31 cellular contexts compared by ENCODE assay signal in genomic region chr16:82763371-82763770, GRCh38.
"Had no signal": no experiment of that assay in that cellular context is flagged by ENCODE, and none has a peak within 500 bp of the region (broad histone marks: within the 10 kb centered on the region; RNA-seq: fewer than 3 reads in every experiment).

No MANE protein-coding gene starts in this region.

- H3K4me3 Mint-ChIP-seq: activated B cell treated with CpG ODN at 0.5 μM for 24 hours; activated CD8-positive, alpha-beta T cell treated with anti-CD3 and anti-CD28 coated beads for 36 hours; activated naive CD8-positive, alpha-beta T cell; activated T-cell treated with anti-CD3 and anti-CD28 coated beads, Interleukin-2, amount 50 U/mL, for 4 hours; activated T-helper 17 cell treated with anti-CD3 and anti-CD28 coated beads, Interleukin-2, amount 50 U/mL, for 72 hours; effector memory CD8-positive, alpha-beta T cell; T-helper 17 cell; T-helper 2 cell treated with Interferon-gamma antibody and Interleukin-4, amounts not matched to agents 5 μg/mL and 100 μg/mL, for 36 hours had no signal

- H3K36me3 ChIP-seq: esophagus squamous epithelium, gastroesophageal sphincter, WERI-Rb-1 had no signal

- DNase-seq: activated B cell treated with CpG ODN at 0.5 μM for 24 hours; activated CD4-positive, alpha-beta T cell treated with anti-CD3 and anti-CD28 coated beads for 48 hours; activated CD4-positive, alpha-beta T cell treated with anti-CD3 and anti-CD28 coated beads, Interleukin-2, amount 50 U/mL, for 1 hour; activated CD4-positive, alpha-beta T cell treated with anti-CD3 and anti-CD28 coated beads, Interleukin-2, amount 50 U/mL, for 48 hours; activated CD8-positive, alpha-beta memory T cell treated with anti-CD3 and anti-CD28 coated beads for 24 hours; activated CD8-positive, alpha-beta T cell treated with anti-CD3 and anti-CD28 coated beads for 36 hours; activated effector memory CD4-positive, alpha-beta T cell treated with Interleukin-2 at 50 U/mL for 16 hours; activated gamma-delta T cell treated with Interleukin-2 at 50 U/mL for 16 hours; activated naive CD4-positive, alpha-beta T cell treated with anti-CD3 and anti-CD28 coated beads, Interleukin-2, amount 50 U/mL, for 16 hours; activated naive CD4-positive, alpha-beta T cell treated with Interleukin-2 at 50 U/mL for 16 hours; activated T-cell treated with anti-CD3 and anti-CD28 coated beads, Interleukin-2, amount 50 U/mL, for 4 hours; amniotic stem cell; anterior cingulate cortex; body of pancreas; caudate nucleus; cortex of kidney; dermis blood vessel endothelial cell; effector CD4-positive, alpha-beta T cell; effector memory CD8-positive, alpha-beta T cell; esophagus squamous epithelium; foreskin melanocyte; T-helper 1 cell; T-helper 17 cell; T1000; WERI-Rb-1 had no signal

- H3K27ac ChIP-seq: body of pancreas, epithelial cell of prostate, esophagus squamous epithelium, gastroesophageal sphincter, WERI-Rb-1 had no signal

- H3K4me1 ChIP-seq: body of pancreas had no signal

- H3K4me3 ChIP-seq: body of pancreas, esophagus squamous epithelium, gastroesophageal sphincter had no signal

- H3K4me1 Mint-ChIP-seq: activated T-helper 17 cell treated with anti-CD3 and anti-CD28 coated beads, Interleukin-2, amount 50 U/mL, for 72 hours had no signal

- H3K9me3 Mint-ChIP-seq: activated B cell treated with CpG ODN at 0.5 μM for 24 hours; activated CD8-positive, alpha-beta T cell treated with anti-CD3 and anti-CD28 coated beads for 36 hours; activated T-cell treated with anti-CD3 and anti-CD28 coated beads, Interleukin-2, amount 50 U/mL, for 4 hours; activated T-helper 17 cell treated with anti-CD3 and anti-CD28 coated beads, Interleukin-2, amount 50 U/mL, for 72 hours; T-helper 2 cell treated with Interferon-gamma antibody and Interleukin-4, amounts not matched to agents 5 μg/mL and 100 μg/mL, for 36 hours had no signal

- H3K9me3 ChIP-seq: body of pancreas, esophagus squamous epithelium, gastroesophageal sphincter had no signal

- ATAC-seq: activated CD4-positive, CD25-positive, alpha-beta regulatory T cell treated with anti-CD3 and anti-CD28 coated beads, Interleukin-2, amount 50 U/mL, for 24 hours; activated CD8-positive, alpha-beta T cell treated with anti-CD3 and anti-CD28 coated beads for 36 hours; activated T-cell treated with anti-CD3 and anti-CD28 coated beads, Interleukin-2, amount 50 U/mL, for 4 hours; activated T-helper 17 cell treated with anti-CD3 and anti-CD28 coated beads, Interleukin-2, amount 50 U/mL, for 72 hours; body of pancreas; effector memory CD8-positive, alpha-beta T cell; gastroesophageal sphincter; T-helper 17 cell had no signal

- H3K27me3 ChIP-seq: body of pancreas, esophagus squamous epithelium, gastroesophageal sphincter had no signal

- H3K36me3 Mint-ChIP-seq: activated naive CD8-positive, alpha-beta T cell had no signal

- H3K27ac Mint-ChIP-seq: activated B cell treated with CpG ODN at 0.5 μM for 24 hours; activated CD8-positive, alpha-beta T cell treated with anti-CD3 and anti-CD28 coated beads for 36 hours; activated naive CD8-positive, alpha-beta T cell; activated T-helper 17 cell treated with anti-CD3 and anti-CD28 coated beads, Interleukin-2, amount 50 U/mL, for 72 hours; effector memory CD8-positive, alpha-beta T cell; T-helper 2 cell treated with Interferon-gamma antibody and Interleukin-4, amounts not matched to agents 5 μg/mL and 100 μg/mL, for 36 hours had no signal
